Comparison of ENCODE assay signal across 29 cellular contexts in genomic region chr16:86107190-86107589, GRCh38.
"Had no signal": no experiment of that assay in that cellular context is flagged by ENCODE, and none has a peak within 500 bp of the region (broad histone marks: within the 10 kb centered on the region; RNA-seq: fewer than 3 reads in every experiment).

No MANE protein-coding gene starts in this region.

- FAIRE-seq: astrocyte, frontal cortex had no signal

- H3K79me2 ChIP-seq: parathyroid adenoma had no signal

- H3K9ac ChIP-seq: parathyroid adenoma had no signal

- H3K27ac ChIP-seq: brain microvascular endothelial cell, coronary artery, dorsolateral prefrontal cortex, parathyroid adenoma, psoas muscle, right atrium auricular region, tibial nerve had no signal

- DNase-seq: activated CD4-positive, alpha-beta memory T cell treated with anti-CD3 and anti-CD28 coated beads for 36 hours; activated CD4-positive, alpha-beta T cell treated with anti-CD3 and anti-CD28 coated beads, Interleukin-2, amount 10 ng/mL, durations not matched to agents 24 days and 14 days; activated CD4-positive, CD25-positive, alpha-beta regulatory T cell treated with anti-CD3 and anti-CD28 coated beads, Interleukin-2, amount 50 U/mL, for 72 hours; activated CD8-positive, alpha-beta memory T cell treated with anti-CD3 and anti-CD28 coated beads, Interleukin-2, amount 50 U/mL, for 4 hours; activated gamma-delta T cell; activated naive CD4-positive, alpha-beta T cell treated with anti-CD3 and anti-CD28 coated beads, Interleukin-2, amount 10 ng/mL, durations not matched to agents 7 days and 5 days; activated naive CD8-positive, alpha-beta T cell treated with anti-CD3 and anti-CD28 coated beads, Interleukin-2, amount 10 ng/mL, durations not matched to agents 7 days and 5 days; activated T-cell treated with anti-CD3 and anti-CD28 coated beads, Interleukin-2, amount 50 U/mL, for 24 hours; amniotic stem cell; brain microvascular endothelial cell; dorsolateral prefrontal cortex; effector memory CD4-positive, alpha-beta T cell; hippocampal formation; kidney glomerular epithelial cell; left ventricle myocardium superior; mammary epithelial cell; midbrain; naive thymus-derived CD8-positive, alpha-beta T cell; occipital lobe; psoas muscle; stimulated activated CD4-positive, alpha-beta T cell treated with anti-CD3 and anti-CD28 coated beads, Interleukin-2, amount 100 ng/mL, for 48 hours; stimulated activated naive CD4-positive, alpha-beta T cell treated with Interleukin-2 at 50 U/mL for 16 hours; T-helper 2 cell had no signal

- H3K4me3 ChIP-seq: coronary artery, dorsolateral prefrontal cortex, psoas muscle, right atrium auricular region, tibial nerve had no signal

- H2AFZ ChIP-seq: parathyroid adenoma had no signal

- ATAC-seq: left ventricle myocardium superior; naive thymus-derived CD8-positive, alpha-beta T cell; psoas muscle had no signal

- H3K27me3 ChIP-seq: brain microvascular endothelial cell, right atrium auricular region, tibial nerve had no signal

- H3K9me3 ChIP-seq: psoas muscle, right atrium auricular region had no signal

- H3K36me3 ChIP-seq: brain microvascular endothelial cell, right atrium auricular region, tibial nerve had no signal

- H3K4me1 ChIP-seq: parathyroid adenoma, psoas muscle, right atrium auricular region, tibial nerve had no signal
